8 cellular contexts compared by ENCODE assay signal in genomic region chr19:35775298-35776101, GRCh38. TPM values are rescaled to one million over a fixed set of nuclear protein-coding genes. Genes with fewer than 3 reads are reported as not detected.
DNase-seq lines count a peak whose midpoint lies in the region; ATAC-seq and TF ChIP-seq lines count a peak whose summit lies in the region.

A gene with protein sequence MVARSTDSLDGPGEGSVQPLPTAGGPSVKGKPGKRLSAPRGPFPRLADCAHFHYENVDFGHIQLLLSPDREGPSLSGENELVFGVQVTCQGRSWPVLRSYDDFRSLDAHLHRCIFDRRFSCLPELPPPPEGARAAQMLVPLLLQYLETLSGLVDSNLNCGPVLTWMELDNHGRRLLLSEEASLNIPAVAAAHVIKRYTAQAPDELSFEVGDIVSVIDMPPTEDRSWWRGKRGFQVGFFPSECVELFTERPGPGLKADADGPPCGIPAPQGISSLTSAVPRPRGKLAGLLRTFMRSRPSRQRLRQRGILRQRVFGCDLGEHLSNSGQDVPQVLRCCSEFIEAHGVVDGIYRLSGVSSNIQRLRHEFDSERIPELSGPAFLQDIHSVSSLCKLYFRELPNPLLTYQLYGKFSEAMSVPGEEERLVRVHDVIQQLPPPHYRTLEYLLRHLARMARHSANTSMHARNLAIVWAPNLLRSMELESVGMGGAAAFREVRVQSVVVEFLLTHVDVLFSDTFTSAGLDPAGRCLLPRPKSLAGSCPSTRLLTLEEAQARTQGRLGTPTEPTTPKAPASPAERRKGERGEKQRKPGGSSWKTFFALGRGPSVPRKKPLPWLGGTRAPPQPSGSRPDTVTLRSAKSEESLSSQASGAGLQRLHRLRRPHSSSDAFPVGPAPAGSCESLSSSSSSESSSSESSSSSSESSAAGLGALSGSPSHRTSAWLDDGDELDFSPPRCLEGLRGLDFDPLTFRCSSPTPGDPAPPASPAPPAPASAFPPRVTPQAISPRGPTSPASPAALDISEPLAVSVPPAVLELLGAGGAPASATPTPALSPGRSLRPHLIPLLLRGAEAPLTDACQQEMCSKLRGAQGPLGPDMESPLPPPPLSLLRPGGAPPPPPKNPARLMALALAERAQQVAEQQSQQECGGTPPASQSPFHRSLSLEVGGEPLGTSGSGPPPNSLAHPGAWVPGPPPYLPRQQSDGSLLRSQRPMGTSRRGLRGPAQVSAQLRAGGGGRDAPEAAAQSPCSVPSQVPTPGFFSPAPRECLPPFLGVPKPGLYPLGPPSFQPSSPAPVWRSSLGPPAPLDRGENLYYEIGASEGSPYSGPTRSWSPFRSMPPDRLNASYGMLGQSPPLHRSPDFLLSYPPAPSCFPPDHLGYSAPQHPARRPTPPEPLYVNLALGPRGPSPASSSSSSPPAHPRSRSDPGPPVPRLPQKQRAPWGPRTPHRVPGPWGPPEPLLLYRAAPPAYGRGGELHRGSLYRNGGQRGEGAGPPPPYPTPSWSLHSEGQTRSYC (plus strand): TSS chr19:35775564. CDS start chr19:35775659, 95 bp downstream.

- H3K27ac ChIP-seq in upper lobe of right lung = peak within 1 kb of the TSS; percentile 42

- no peaks in the 10 kb centered on the region for H3K27me3 ChIP-seq in upper lobe of right lung

- ATAC-seq in GM18498 (IDR thresholded peaks at IDR 0.05; ENCODE audit: unreplicated experiment) (peak; percentile 95), HG02885 (IDR thresholded peaks at IDR 0.05; ENCODE audit: poor library complexity, unreplicated experiment) (peak; percentile 94), left cardiac atrium (peak; percentile 99 to 100), upper lobe of right lung (peak; percentile 99)

- DNase-seq in NCI-H1694 (lab: John Stamatoyannopoulos, UW) = peak; percentile 99
- DNase-seq in amniotic epithelial cell (ENCODE audit: low read depth) = peak; percentile 91
- peak; percentile 100 for DNase-seq in left cardiac atrium
- peak; percentile 100 for DNase-seq in posterior vena cava (ENCODE audit: low spot score)
- peak; percentile 100 for DNase-seq in upper lobe of right lung

- TF ChIP-seq CTCF in upper lobe of right lung (IDR thresholded peaks at IDR 0.05) = no peak

- intact Hi-C loops in T-helper 1 cell treated with Interleukin-12 subunit alpha and Interleukin-12 subunit beta and Interleukin-4 antibody, amounts not matched to agents 30 ng/mL and 1 ng/mL, for 36 hours (cut with micrococcal nuclease) = loop anchor here (1.0 to 2.0 kb wide), 13 partner anchors 17 to 340 kb away; partner anchors contain the start of genes ALKBH6, COX6B1, LIN37 and PROSER3
- intact Hi-C loops in left cardiac atrium (cut with DNase I) (loop anchor here in 1 of 2 donors (10.0 kb wide), 1 partner anchor 159 kb away; the partner anchor contains the start of gene LRFN3), posterior vena cava (cut with DNase I) (no loop called here), upper lobe of right lung (cut with DNase I) (no loop called here)

- peaks cover 4% of the 10 kb centered on the region for H3K4me1 ChIP-seq in upper lobe of right lung

- H3K9me3 ChIP-seq in upper lobe of right lung = no peaks in the 10 kb centered on the region

- no peaks in the 10 kb centered on the region for H3K36me3 ChIP-seq in upper lobe of right lung

- peak within 1 kb of the TSS; percentile 80 for H3K4me3 ChIP-seq in upper lobe of right lung

RNA-seq across cellular contexts. Expression of the gene that starts here (rescaled TPM):
- total RNA-seq in T-helper 1 cell treated with Interleukin-12 subunit alpha and Interleukin-12 subunit beta and Interleukin-4 antibody, amounts not matched to agents 30 ng/mL and 1 ng/mL, for 36 hours = 43.7 and 55.9 TPM in 2 replicates
- total RNA-seq in left cardiac atrium = 1 to 10 TPM; 2.4 to 2.7 TPM
- total RNA-seq in posterior vena cava = 1 to 10 TPM; 6.2 to 9.6 TPM
- total RNA-seq in upper lobe of right lung = 6.8 TPM

Comparison
In these comparisons a context has a peak if more than half of its experiments do, and no peak if none do; other contexts are left out.
1. Peak in every context shown above with its lines: DNase-seq, ATAC-seq, H3K4me3 ChIP-seq and H3K27ac ChIP-seq.